27 cellular contexts compared by ENCODE assay signal in the genomic region with DNA sequence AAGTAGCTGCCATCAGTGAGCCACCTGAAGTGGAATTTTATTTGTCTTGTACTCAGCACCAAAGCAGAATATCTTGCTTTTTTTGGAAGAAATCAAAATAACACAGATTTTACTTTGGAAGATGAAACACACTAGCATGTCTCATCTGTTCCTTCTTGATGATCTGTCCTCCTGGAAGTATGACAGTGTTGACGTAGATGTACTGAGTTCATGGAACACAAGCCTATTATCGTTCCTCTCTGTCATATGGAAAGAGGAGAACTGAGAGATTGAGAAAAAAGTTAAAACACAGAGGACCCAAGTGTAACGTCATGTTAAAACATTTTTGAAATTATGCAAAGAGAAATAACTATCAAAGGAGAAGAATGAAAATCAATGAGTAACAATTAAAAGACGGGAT.
"Had no signal": no experiment of that assay in that cellular context is flagged by ENCODE, and none has a peak within 500 bp of the region (broad histone marks: within the 10 kb centered on the region; RNA-seq: fewer than 3 reads in every experiment).

No MANE protein-coding gene starts in this region.

- H3K4me3 ChIP-seq: colonic mucosa, lung, prostate gland, right atrium auricular region, sigmoid colon, testis, tibial nerve, upper lobe of left lung had no signal

- H3K9me3 ChIP-seq: colonic mucosa, prostate gland, right atrium auricular region, sigmoid colon, testis, tibial nerve, upper lobe of left lung had no signal

- DNase-seq: colonic mucosa; effector CD8-positive, alpha-beta T cell; endodermal cell; head of caudate nucleus; natural killer cell; sigmoid colon; stimulated activated CD4-positive, alpha-beta T cell treated with anti-CD3 and anti-CD28 coated beads, Interleukin-2, amount 100 ng/mL, for 24 hours; stimulated activated CD4-positive, alpha-beta T cell treated with anti-CD3 and anti-CD28 coated beads, Interleukin-4, amount 100 ng/mL, for 24 hours; stimulated activated naive CD8-positive, alpha-beta T cell treated with anti-CD3 and anti-CD28 coated beads, Interleukin-15, Interleukin-2, amounts not matched to agents 100 U/mL and 50 U/mL, for 24 hours; substantia nigra; testis; upper lobe of left lung had no signal

- H3K4me1 ChIP-seq: colonic mucosa, parathyroid adenoma, prostate gland, right atrium auricular region, sigmoid colon, testis, tibial nerve, upper lobe of left lung had no signal

- H3K36me3 ChIP-seq: colonic mucosa, prostate gland, right atrium auricular region, sigmoid colon, tibial nerve, upper lobe of left lung had no signal

- H3K9me3 Mint-ChIP-seq: dendritic cell treated with granulocyte-macrophage colony-stimulating factor and Interleukin-4, amounts not matched to agents 40 ng/mL and 50 ng/mL, for 4 days; endodermal cell had no signal

- H3K4me1 Mint-ChIP-seq: endodermal cell; memory B cell; natural killer cell; neural crest cell; stimulated activated effector memory CD8-positive, alpha-beta T cell treated with anti-CD3 and anti-CD28 coated beads, Interleukin-12 subunit alpha, Interleukin-12 subunit beta, amount 100 ng/mL, for 72 hours had no signal

- H3K4me3 Mint-ChIP-seq: dendritic cell treated with granulocyte-macrophage colony-stimulating factor and Interleukin-4, amounts not matched to agents 40 ng/mL and 50 ng/mL, for 4 days; endodermal cell; memory B cell; natural killer cell; neural crest cell; stimulated activated effector memory CD8-positive, alpha-beta T cell treated with anti-CD3 and anti-CD28 coated beads, Interleukin-12 subunit alpha, Interleukin-12 subunit beta, amount 100 ng/mL, for 72 hours had no signal

- H3K79me2 ChIP-seq: parathyroid adenoma had no signal

- H3K27me3 Mint-ChIP-seq: dendritic cell treated with granulocyte-macrophage colony-stimulating factor and Interleukin-4, amounts not matched to agents 40 ng/mL and 50 ng/mL, for 4 days; memory B cell had no signal

- H2AFZ ChIP-seq: parathyroid adenoma had no signal

- H3K9ac ChIP-seq: parathyroid adenoma had no signal

- ATAC-seq: esophagus mucosa; left lobe of liver; natural killer cell; stimulated activated effector memory CD8-positive, alpha-beta T cell treated with anti-CD3 and anti-CD28 coated beads, Interleukin-12 subunit alpha, Interleukin-12 subunit beta, amount 100 ng/mL, for 72 hours; stimulated activated naive CD8-positive, alpha-beta T cell treated with anti-CD3 and anti-CD28 coated beads, Interleukin-15, Interleukin-2, amounts not matched to agents 100 U/mL and 50 U/mL, for 24 hours had no signal

- FAIRE-seq: frontal cortex, keratinocyte, urothelium cell line had no signal

- H3K27me3 ChIP-seq: colonic mucosa, right atrium auricular region, sigmoid colon, testis, tibial nerve, upper lobe of left lung had no signal

- H3K27ac Mint-ChIP-seq: dendritic cell treated with granulocyte-macrophage colony-stimulating factor and Interleukin-4, amounts not matched to agents 40 ng/mL and 50 ng/mL, for 4 days; endodermal cell; memory B cell; natural killer cell; stimulated activated effector memory CD8-positive, alpha-beta T cell treated with anti-CD3 and anti-CD28 coated beads, Interleukin-12 subunit alpha, Interleukin-12 subunit beta, amount 100 ng/mL, for 72 hours had no signal

- H3K36me3 Mint-ChIP-seq: memory B cell; natural killer cell; stimulated activated effector memory CD8-positive, alpha-beta T cell treated with anti-CD3 and anti-CD28 coated beads, Interleukin-12 subunit alpha, Interleukin-12 subunit beta, amount 100 ng/mL, for 72 hours had no signal

- H3K27ac ChIP-seq: colonic mucosa, epithelial cell of prostate, parathyroid adenoma, prostate gland, right atrium auricular region, sigmoid colon, testis, tibial nerve, upper lobe of left lung had no signal
